8 cellular contexts compared by ENCODE assay signal in genomic region chr20:35663516-35663812, GRCh38. TPM values are rescaled to one million over a fixed set of nuclear protein-coding genes. Genes with fewer than 3 reads are reported as not detected.
DNase-seq lines count a peak whose midpoint lies in the region; ATAC-seq and TF ChIP-seq lines count a peak whose summit lies in the region.

No MANE protein-coding gene starts in this region.

- no peak for TF ChIP-seq POLR2A in stomach (IDR thresholded peaks at IDR 0.05)

- H3K4me1 ChIP-seq in iPS-18a (ENCODE audit: control insufficient read depth, low read depth, low read length) (peaks cover 25% of the 10 kb centered on the region), stomach (peaks cover 36 to 52% (median 47%) of the 10 kb centered on the region in 4 donors)

- H3K9ac ChIP-seq in iPS-18a (ENCODE audit: low read length) = peak overlapping the region; percentile 100

- 0 to 1% (median 0%) methylated on average over 7 of the region's 7 CpGs for WGBS in stomach, 5 donors

- intact Hi-C loops in stomach (cut with DNase I; ENCODE audit: low total_unique reads) = no loop called here

- ATAC-seq in GM18511 (IDR thresholded peaks at IDR 0.05; ENCODE audit: unreplicated experiment) = no peak

- peak; percentile 33 for DNase-seq in activated CD8-positive, alpha-beta memory T cell treated with anti-CD3 and anti-CD28 coated beads, Interleukin-2, amount 50 U/mL, for 1 hour (ENCODE audit: extremely low read depth)
- DNase-seq in activated CD8-positive, alpha-beta memory T cell treated with anti-CD3 and anti-CD28 coated beads, Interleukin-2, amount 50 U/mL, for 4 hours = no peak
- peak; percentile 38 for DNase-seq in activated T-helper 9 cell treated with anti-CD3 and anti-CD28 coated beads, Interleukin-2, amount 50 U/mL, for 16 hours (ENCODE audit: low read depth)
- no peak for DNase-seq in stomach
- DNase-seq in DMS 273 (lab: John Stamatoyannopoulos, UW; ENCODE audit: unreplicated experiment) = no peak
- no peak for DNase-seq in NCI-H82 (lab: John Stamatoyannopoulos, UW)

- no peaks in the 10 kb centered on the region for H3K27me3 ChIP-seq in iPS-18a (ENCODE audit: control insufficient read depth, insufficient read depth, low read length)
- no peaks in the 10 kb centered on the region for H3K27me3 ChIP-seq in stomach

- TF ChIP-seq CTCF in stomach (IDR thresholded peaks at IDR 0.05) = no peak

- peak overlapping the region; percentile 98 for H3K4me3 ChIP-seq in iPS-18a (ENCODE audit: low read length)
- H3K4me3 ChIP-seq in stomach = peak overlapping the region; percentile 57 to 80 (median 70)

- H3K27ac ChIP-seq in iPS-18a (ENCODE audit: low read length) = peak overlapping the region; percentile 97
- H3K27ac ChIP-seq in stomach = peak overlapping the region; percentile 90 to 99 (median 99)

- H3K9me3 ChIP-seq in iPS-18a (ENCODE audit: control insufficient read depth, low read depth, low read length) (no peaks in the 10 kb centered on the region), stomach (no peaks in the 10 kb centered on the region)

- no peaks in the 10 kb centered on the region for H3K36me3 ChIP-seq in iPS-18a (ENCODE audit: control insufficient read depth, low read depth, low read length)
- H3K36me3 ChIP-seq in stomach = peaks cover 0 to 10% (median 2%) of the 10 kb centered on the region in 4 donors

- no peak for TF ChIP-seq EP300 in stomach (IDR thresholded peaks at IDR 0.05)

RNA-seq across cellular contexts. Expression of gene CPNE1, which starts 1.2 kb away (rescaled TPM):
- 100 to 1,000 TPM in 2 of 5 donors, 10 to 100 TPM in 3; 67.9 to 172 (median 98.0) TPM for total RNA-seq in stomach
- polyA plus RNA-seq in stomach = 100 to 1,000 TPM in 2 of 3 donors, 10 to 100 TPM in 1; 83.6 to 137 (median 117) TPM

RNA-seq across cellular contexts. Expression of gene RBM12, which starts 1.2 kb away (rescaled TPM):
- total RNA-seq in stomach = 100 to 1,000 TPM in 1 of 5 donors, 10 to 100 TPM in 4; 16.2 to 147 (median 47.7) TPM
- 10 to 100 TPM in 1 of 3 donors, 1 to 10 TPM in 2; 7.9 to 13.3 (median 9.6) TPM for polyA plus RNA-seq in stomach

RNA-seq across cellular contexts. Expression of gene NFS1, which starts 35.7 kb away (rescaled TPM):
- 10 to 100 TPM in 4 of 5 donors, under 1 TPM in 1; 0.58 to 54.2 (median 25.4) TPM for total RNA-seq in stomach
- polyA plus RNA-seq in stomach = 10 to 100 TPM; 22.0 to 27.6 (median 22.8) TPM

RNA-seq across cellular contexts. Expression of gene ROMO1, which starts 35.7 kb away (rescaled TPM):
- total RNA-seq in stomach = 100 to 1,000 TPM; 101 to 629 (median 179) TPM
- polyA plus RNA-seq in stomach = 100 to 1,000 TPM; 462 to 651 (median 513) TPM

RNA-seq across cellular contexts. Expression of gene SPAG4, which starts 47.8 kb away (rescaled TPM):
- total RNA-seq in stomach = 10 to 100 TPM in 1 of 5 donors, 1 to 10 TPM in 1, not detected in 3; 3.5 to 39.7 TPM
- polyA plus RNA-seq in stomach = 10 to 100 TPM in 1 of 3 donors, 1 to 10 TPM in 2; 2.9 to 10.5 (median 3.9) TPM

Comparison
In these comparisons a context has a peak if more than half of its experiments do, and no peak if none do; other contexts are left out.
1. DNase-seq: peak in activated CD8-positive, alpha-beta memory T cell treated with anti-CD3 and anti-CD28 coated beads, Interleukin-2, amount 50 U/mL, for 1 hour (single experiment) and activated T-helper 9 cell treated with anti-CD3 and anti-CD28 coated beads, Interleukin-2, amount 50 U/mL, for 16 hours (single experiment); none in activated CD8-positive, alpha-beta memory T cell treated with anti-CD3 and anti-CD28 coated beads, Interleukin-2, amount 50 U/mL, for 4 hours (single experiment), stomach (single experiment), DMS 273 (single experiment) and NCI-H82 (single experiment).